ENCODE assay signal across 22 cellular contexts in the genomic region with DNA sequence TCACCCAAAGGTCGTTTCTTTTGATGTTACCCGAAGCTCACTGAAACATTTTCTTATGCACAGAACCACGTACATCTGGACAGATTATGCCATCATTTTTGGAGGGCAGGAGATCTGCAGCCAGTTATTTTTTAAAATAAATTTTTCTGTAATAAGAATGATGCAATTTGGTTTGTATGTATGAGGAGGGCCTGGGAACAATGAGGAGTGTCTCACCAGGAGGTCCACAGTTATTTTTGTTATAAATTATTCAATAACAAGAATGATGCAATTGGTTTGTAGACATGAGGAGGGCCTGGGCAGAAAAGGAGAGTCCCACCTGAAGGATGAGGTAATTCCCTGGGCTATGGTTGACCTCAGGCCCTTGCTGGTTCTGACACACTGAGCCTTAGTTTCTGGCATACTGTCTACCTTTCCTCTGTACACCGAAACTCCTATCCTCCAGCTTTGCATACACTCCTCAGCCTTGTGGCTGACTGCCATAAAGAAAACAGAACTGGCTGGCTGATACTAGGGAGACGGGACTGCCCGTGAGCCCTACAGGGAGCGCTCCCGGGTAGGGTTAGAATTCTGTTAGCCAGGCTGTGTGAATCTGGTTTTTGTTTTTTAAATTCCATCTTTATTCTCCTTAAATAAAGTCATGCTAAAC. TPM values are rescaled to one million over a fixed set of nuclear protein-coding genes. Genes with fewer than 3 reads are reported as not detected.
DNase-seq lines count a peak whose midpoint lies in the region; ATAC-seq and TF ChIP-seq lines count a peak whose summit lies in the region.
"Had no signal": no experiment of that assay in that cellular context is flagged by ENCODE, and none has a peak within 500 bp of the region (broad histone marks: within the 10 kb centered on the region; RNA-seq: fewer than 3 reads in every experiment).

No MANE protein-coding gene starts in this region.

- no peak for TF ChIP-seq POLR2A in breast epithelium (IDR thresholded peaks at IDR 0.05)

- H3K36me3 ChIP-seq in breast epithelium, result no peaks in the 10 kb centered on the region

- no peaks in the 10 kb centered on the region for H3K9me3 Mint-ChIP-seq in activated CD4-positive, alpha-beta T cell treated with anti-CD3 and anti-CD28 coated beads for 36 hours (ENCODE audit: low read depth)
- H3K9me3 Mint-ChIP-seq: CD4-positive, alpha-beta memory T cell had no signal

- H3K4me1 ChIP-seq in breast epithelium, result no peaks in the 10 kb centered on the region

- CTCF ChIA-PET in activated CD4-positive, alpha-beta T cell treated with anti-CD3 and anti-CD28 coated beads for 36 hours (lab: Charles Lee), result interaction anchor here (0.8 to 1.7 kb wide), 3 partner anchors 13 to 90 kb away, joined by 3 to 10 read pairs (median 3); no protein-coding TSS in a partner anchor

- H3K27ac Mint-ChIP-seq in activated CD4-positive, alpha-beta T cell treated with anti-CD3 and anti-CD28 coated beads for 36 hours, result no peak overlapping the region
- H3K27ac Mint-ChIP-seq: CD4-positive, alpha-beta memory T cell; IgD-negative memory B cell had no signal

- H3K4me3 Mint-ChIP-seq in activated CD4-positive, alpha-beta T cell treated with anti-CD3 and anti-CD28 coated beads for 36 hours, result no peak overlapping the region
- H3K4me3 Mint-ChIP-seq: CD4-positive, alpha-beta memory T cell; IgD-negative memory B cell had no signal

- no peaks in the 10 kb centered on the region for H3K9me3 ChIP-seq in breast epithelium

- DNase-seq in LNCaP clone FGC (ENCODE audit: low read depth) (no peak), breast epithelium (ENCODE audit: low spot score in 2 of 2) (no peak), kidney tubule cell (ENCODE audit: low spot score) (peak; percentile 35), cerebellar cortex (ENCODE audit: low spot score) (no peak), activated T-cell treated with anti-CD3 and anti-CD28 coated beads for 4 hours (no peak)
- no peak for DNase-seq in activated CD4-positive, alpha-beta T cell treated with anti-CD3 and anti-CD28 coated beads for 36 hours
- DNase-seq: Calu3; CD4-positive, alpha-beta memory T cell; GM23248; MV-4-11; NCI-H1417; NCI-H187 treated with DMSO at 0.1 percent for 48 hours; NCI-H446 treated with DMSO at 0.1 percent for 48 hours; NCI-H774; PC-9; T-helper 1 cell had no signal

- peaks cover 20% of the 10 kb centered on the region for H3K27me3 Mint-ChIP-seq in activated CD4-positive, alpha-beta T cell treated with anti-CD3 and anti-CD28 coated beads for 36 hours

- H3K27me3 ChIP-seq in breast epithelium, result no peaks in the 10 kb centered on the region

- H3K27ac ChIP-seq in breast epithelium, result peak overlapping the region; percentile 20 to 55
- H3K27ac ChIP-seq: GM23248, PC-9 had no signal

- H3K4me3 ChIP-seq in LNCaP clone FGC (ENCODE audit: low read depth, low read length), result no peak overlapping the region
- no peak overlapping the region for H3K4me3 ChIP-seq in breast epithelium
- H3K4me3 ChIP-seq: GM23248, PC-9 had no signal

- ATAC-seq in GM19463 (IDR thresholded peaks at IDR 0.05; ENCODE audit: unreplicated experiment) (peak; percentile 43), HG02678 (IDR thresholded peaks at IDR 0.05; ENCODE audit: unreplicated experiment) (no peak)
- ATAC-seq in activated CD4-positive, alpha-beta T cell treated with anti-CD3 and anti-CD28 coated beads for 36 hours, result no peak

- intact Hi-C loops in breast epithelium (cut with DNase I; ENCODE audit: low total_unique reads), result no loop called here
- intact Hi-C loops in activated CD4-positive, alpha-beta T cell treated with anti-CD3 and anti-CD28 coated beads for 36 hours (cut with DNase I, micrococcal nuclease), result no loop called here

- H3K4me1 Mint-ChIP-seq in activated CD4-positive, alpha-beta T cell treated with anti-CD3 and anti-CD28 coated beads for 36 hours, result no peaks in the 10 kb centered on the region
- H3K4me1 Mint-ChIP-seq: CD4-positive, alpha-beta memory T cell had no signal

- H3K36me3 Mint-ChIP-seq in activated CD4-positive, alpha-beta T cell treated with anti-CD3 and anti-CD28 coated beads for 36 hours (ENCODE audit: low read depth), result no peaks in the 10 kb centered on the region
- H3K36me3 Mint-ChIP-seq: CD4-positive, alpha-beta memory T cell; IgD-negative memory B cell had no signal

- POLR2A ChIA-PET in activated CD4-positive, alpha-beta T cell treated with anti-CD3 and anti-CD28 coated beads for 36 hours (lab: Charles Lee), result no interaction called here

- TF ChIP-seq CTCF in LNCaP clone FGC (IDR thresholded peaks at IDR 0.05; ENCODE audit: control insufficient read depth, extremely low read depth, insufficient read depth) (0 out of 2 replicates have a peak, but pooled peaks have one; percentile 11), breast epithelium (IDR thresholded peaks at IDR 0.05) (no peak)

RNA-seq across cellular contexts. Expression of a gene that starts 9.0 kb away (rescaled TPM):
- total RNA-seq in breast epithelium, result not detected
- not detected for total RNA-seq in activated CD4-positive, alpha-beta T cell treated with anti-CD3 and anti-CD28 coated beads for 36 hours
- total RNA-seq: Calu3; CD4-positive, alpha-beta memory T cell; GM23248; HT-29; LHCN-M2; PC-9; SK-MEL-5 had no signal

RNA-seq across cellular contexts. Expression of a gene that starts 22.5 kb away (rescaled TPM):
- not detected for total RNA-seq in breast epithelium
- total RNA-seq in activated CD4-positive, alpha-beta T cell treated with anti-CD3 and anti-CD28 coated beads for 36 hours, result not detected
- total RNA-seq: Calu3; CD4-positive, alpha-beta memory T cell; GM23248; HT-29; LHCN-M2; PC-9; SK-MEL-5 had no signal
